Comparison of ENCODE assay signal across 24 cellular contexts in the genomic region with DNA sequence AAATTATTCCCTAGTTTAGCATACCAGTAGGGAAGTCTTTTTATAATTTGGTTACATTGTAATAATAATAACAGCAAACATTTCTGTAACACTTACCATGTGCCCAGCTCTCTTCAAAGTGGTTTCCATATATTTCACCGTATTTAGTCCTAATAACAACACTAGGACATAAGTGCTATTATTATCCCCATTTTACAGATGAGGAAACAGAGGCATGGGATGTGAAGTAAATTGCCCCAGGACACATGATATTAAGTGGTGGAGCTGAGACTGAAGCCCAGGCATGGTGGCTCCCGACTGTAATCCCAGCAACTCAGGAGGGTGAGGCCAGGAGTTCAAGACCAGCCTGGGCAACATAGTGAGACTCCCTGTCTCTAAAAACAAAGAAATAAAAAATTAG.
"Had no signal": no experiment of that assay in that cellular context is flagged by ENCODE, and none has a peak within 500 bp of the region (broad histone marks: within the 10 kb centered on the region; RNA-seq: fewer than 3 reads in every experiment).

No MANE protein-coding gene starts in this region.

- H3K27me3 ChIP-seq: dorsolateral prefrontal cortex, foreskin keratinocyte, gastroesophageal sphincter, heart left ventricle, hepatocyte, left lung had no signal

- H2AFZ ChIP-seq: hepatocyte had no signal

- H3K4me1 ChIP-seq: foreskin keratinocyte, lower lobe of right lung had no signal

- H3K9me3 Mint-ChIP-seq: immature natural killer cell, mesothelial cell of epicardium had no signal

- H3K27me3 Mint-ChIP-seq: naive B cell had no signal

- H3K27ac ChIP-seq: coronary artery, dorsolateral prefrontal cortex, esophagus muscularis mucosa, foreskin keratinocyte, gastroesophageal sphincter, heart left ventricle, hepatocyte, left lung, lower lobe of right lung had no signal

- H3K9me3 ChIP-seq: esophagus muscularis mucosa, gastroesophageal sphincter, heart left ventricle, left lung, lower lobe of right lung, mucosa of descending colon had no signal

- H3K4me3 ChIP-seq: coronary artery, dorsolateral prefrontal cortex, esophagus muscularis mucosa, gastroesophageal sphincter, heart left ventricle, hepatocyte, left lung, lower lobe of right lung, mucosa of descending colon had no signal

- H3K27ac Mint-ChIP-seq: immature natural killer cell, mesothelial cell of epicardium, naive B cell had no signal

- ATAC-seq: foreskin keratinocyte, gastroesophageal sphincter, heart left ventricle, left cardiac atrium, left lung, left ventricle myocardium superior, lower lobe of right lung, mucosa of descending colon had no signal

- DNase-seq: dermis blood vessel endothelial cell; dorsolateral prefrontal cortex; effector CD4-positive, alpha-beta T cell; effector memory CD4-positive, alpha-beta T cell; foreskin keratinocyte; heart left ventricle; hypothalamus; immature natural killer cell; islet precursor cell; left cardiac atrium; left lung; left ventricle myocardium superior; lower lobe of right lung; mesenchymal stem cell; mucosa of descending colon; naive B cell had no signal

- H3K79me2 ChIP-seq: hepatocyte had no signal

- FAIRE-seq: colon, endothelial cell of umbilical vein, frontal cortex had no signal

- H3K4me3 Mint-ChIP-seq: immature natural killer cell, mesothelial cell of epicardium had no signal

- H3K4me2 ChIP-seq: hepatocyte had no signal
